ENCODE assay signal across 8 cellular contexts in genomic region chr18:22378672-22379282, GRCh38. TPM values are rescaled to one million over a fixed set of nuclear protein-coding genes. Genes with fewer than 3 reads are reported as not detected.
A peak's percentile ranks its signal among the peaks of the same experiment; 100 is the strongest.
DNase-seq lines count a peak whose midpoint lies in the region; ATAC-seq and TF ChIP-seq lines count a peak whose summit lies in the region.

No MANE protein-coding gene starts in this region.

- TF ChIP-seq POLR2A in Peyer's patch (IDR thresholded peaks at IDR 0.05) = no peak

- no peaks in the 10 kb centered on the region for H3K9me3 ChIP-seq in Peyer's patch

- TF ChIP-seq CTCF in 22Rv1 (IDR thresholded peaks at IDR 0.05) (peak; percentile 82), GM12864 (IDR thresholded peaks at IDR 0.05; ENCODE audit: low read depth, low read length, missing control alignments) (peak; percentile 55), Peyer's patch (IDR thresholded peaks at IDR 0.05) (peak in 5 of 6 experiments; percentile 7 to 72 (median 62)), retinal pigment epithelial cell (conservative IDR thresholded peaks at IDR 0.05; ENCODE audit: low read depth, low read length) (peak; percentile 76)

- no peak overlapping the region for H3K4me3 ChIP-seq in GM12864 (ENCODE audit: low read depth, low read length)
- H3K4me3 ChIP-seq in Peyer's patch = no peak overlapping the region
- H3K4me3 ChIP-seq in retinal pigment epithelial cell (ENCODE audit: low read length) = no peak overlapping the region

- no peaks in the 10 kb centered on the region for H3K27me3 ChIP-seq in Peyer's patch

- no peaks in the 10 kb centered on the region for H3K4me1 ChIP-seq in Peyer's patch

- no peak overlapping the region for H3K27ac ChIP-seq in 22Rv1
- H3K27ac ChIP-seq in Peyer's patch = no peak overlapping the region

- no peaks in the 10 kb centered on the region for H3K36me3 ChIP-seq in Peyer's patch

- no peak for DNase-seq in GM12864 (ENCODE audit: low read depth)
- DNase-seq in Peyer's patch = peak in 2 of 3 donors; percentile 54 to 74
- DNase-seq in fibroblast of gingiva (ENCODE audit: low read depth) = peak; percentile 12
- DNase-seq in retinal pigment epithelial cell (ENCODE audit: low read depth) = no peak
- DNase-seq in epidermal melanocyte (ENCODE audit: insufficient read length, low spot score) = no peak

- no peak for ATAC-seq in HG03342 (IDR thresholded peaks at IDR 0.05; ENCODE audit: unreplicated experiment)
- ATAC-seq in HG02973 (IDR thresholded peaks at IDR 0.05; ENCODE audit: unreplicated experiment) = no peak

RNA-seq across cellular contexts. Expression of gene CTAGE1, which starts 38.9 kb away (rescaled TPM):
- not detected for total RNA-seq in Peyer's patch

Comparison
In these comparisons a context has a peak if more than half of its experiments do, and no peak if none do; other contexts are left out.
1. DNase-seq: peak in Peyer's patch (2 of 3) and fibroblast of gingiva (single experiment); none in GM12864 (single experiment), retinal pigment epithelial cell (single experiment) and epidermal melanocyte (single experiment).
2. Peak in every context shown above with its lines, with median percentiles within 50 percentile points of each other: CTCF ChIP-seq.